ENCODE assay signal across 28 cellular contexts in genomic region chr15:62054979-62055378, GRCh38. TPM values are rescaled to one million over a fixed set of nuclear protein-coding genes. Genes with fewer than 3 reads are reported as not detected.
"Had no signal": no experiment of that assay in that cellular context is flagged by ENCODE, and none has a peak within 500 bp of the region (broad histone marks: within the 10 kb centered on the region; RNA-seq: fewer than 3 reads in every experiment).

No MANE protein-coding gene starts in this region.

- FAIRE-seq: RCC 7860, TTC549 had no signal

- H3K4me3 ChIP-seq: breast epithelium had no signal

- H3K36me3 ChIP-seq: breast epithelium had no signal

- H3K27ac ChIP-seq: breast epithelium, KMS-11 had no signal

- H3K27me3 ChIP-seq: breast epithelium had no signal

- H3K4me2 ChIP-seq: KMS-11 had no signal

- H3K9ac ChIP-seq: KMS-11 had no signal

- ATAC-seq: activated CD8-positive, alpha-beta memory T cell treated with anti-CD3 and anti-CD28 coated beads, Interleukin-2, amount 10 ng/mL, durations not matched to agents 7 days and 5 days; PC-3 had no signal

- DNase-seq: activated B cell treated with CpG ODN at 0.5 μM for 24 hours; activated CD4-positive, alpha-beta T cell treated with anti-CD3 and anti-CD28 coated beads for 1 hour; activated CD4-positive, alpha-beta T cell treated with anti-CD3 and anti-CD28 coated beads, Interleukin-2, amount 10 ng/mL, durations not matched to agents 24 days and 14 days; activated CD4-positive, alpha-beta T cell treated with anti-CD3 and anti-CD28 coated beads, Interleukin-2, amount 50 U/mL, for 48 hours; activated CD8-positive, alpha-beta memory T cell treated with anti-CD3 and anti-CD28 coated beads, Interleukin-2, amount 10 ng/mL, durations not matched to agents 7 days and 5 days; activated effector memory CD4-positive, alpha-beta T cell treated with Interleukin-2 at 50 U/mL for 16 hours; activated naive CD4-positive, alpha-beta T cell; activated T-cell treated with anti-CD3 and anti-CD28 coated beads, Interleukin-2, amount 50 U/mL, for 24 hours; aorta; caudate nucleus; MM.1S; NCI-H1105; NCI-H1436; NCI-H1694 treated with DMSO at 0.1 percent for 48 hours; NCI-H2029 treated with DMSO at 0.1 percent for 48 hours; NCI-H345; NCI-H510A; NCI-H526 treated with DMSO at 0.1 percent for 48 hours; NCI-H82; NK-92 treated with Interleukin-12 subunit alpha and Interleukin-12 subunit beta, amount 100 ng/mL, for 24 hours; PC-3; SHP77 treated with DMSO at 0.1 percent for 48 hours; T-helper 9 cell had no signal

- H3K9me3 ChIP-seq: breast epithelium had no signal

RNA-seq across cellular contexts. Expression of gene C2CD4A, which starts 11.8 kb away (rescaled TPM):
- total RNA-seq: activated B cell treated with CpG ODN at 0.5 μM for 24 hours, SK-MEL-5 had no signal
- polyA plus RNA-seq: aorta had no signal
